ENCODE assay signal across 8 cellular contexts in the genomic region with DNA sequence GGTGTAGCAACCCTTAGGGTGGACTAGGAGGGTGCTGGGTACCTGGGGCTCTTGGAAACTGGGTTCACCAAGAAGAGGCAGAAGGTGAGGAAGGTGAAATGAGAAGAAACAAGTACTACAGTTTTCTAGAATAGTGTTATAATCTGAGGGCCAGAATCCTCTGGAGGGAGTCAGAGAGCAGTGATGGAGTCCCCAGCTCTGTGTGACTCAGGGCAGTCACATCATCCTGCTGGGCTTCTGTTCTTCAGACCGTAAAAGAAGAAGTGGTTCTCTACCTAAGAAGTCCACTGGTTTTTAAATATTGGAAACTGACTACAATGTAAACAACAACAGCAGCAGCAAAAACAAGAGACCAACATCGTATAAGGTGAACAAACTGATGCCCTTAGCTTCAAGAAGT.
A peak's percentile ranks its signal among the peaks of the same experiment; 100 is the strongest.
DNase-seq lines count a peak whose midpoint lies in the region; ATAC-seq and TF ChIP-seq lines count a peak whose summit lies in the region.

No MANE protein-coding gene starts in this region.

- POLR2A ChIA-PET in CD8-positive, alpha-beta memory T cell (lab: Charles Lee) = no interaction called here

- no peaks in the 10 kb centered on the region for H3K9me3 Mint-ChIP-seq in CD8-positive, alpha-beta memory T cell

- H3K27me3 ChIP-seq in CD8-positive, alpha-beta memory T cell (ENCODE audit: insufficient read depth, low read length, poor library complexity, severe bottlenecking) = no peaks in the 10 kb centered on the region

- H3K27me3 Mint-ChIP-seq in CD8-positive, alpha-beta memory T cell = no peaks in the 10 kb centered on the region
- no peaks in the 10 kb centered on the region for H3K27me3 Mint-ChIP-seq in T-helper 17 cell

- H3K27ac ChIP-seq in CD8-positive, alpha-beta memory T cell (ENCODE audit: low read depth, low read length) = no peak overlapping the region

- ATAC-seq in T-helper 17 cell (peak; percentile 49), GM19324 (IDR thresholded peaks at IDR 0.05; ENCODE audit: low FRiP score, unreplicated experiment) (no peak), HG03159 (IDR thresholded peaks at IDR 0.05; ENCODE audit: unreplicated experiment) (no peak)

- H3K36me3 ChIP-seq in CD8-positive, alpha-beta memory T cell (ENCODE audit: insufficient read depth, low read length) = no peaks in the 10 kb centered on the region

- H3K9me3 ChIP-seq in CD8-positive, alpha-beta memory T cell (ENCODE audit: low read length) = no peaks in the 10 kb centered on the region
- H3K9me3 ChIP-seq in T-helper 17 cell (ENCODE audit: control insufficient read depth, low read length, poor library complexity, severe bottlenecking) = no peaks in the 10 kb centered on the region

- CTCF ChIA-PET in CD8-positive, alpha-beta memory T cell (lab: Charles Lee) = interaction anchor here (0.7 to 0.8 kb wide), 2 partner anchors 18 to 124 kb away, joined by 3 to 4 read pairs; no protein-coding TSS in a partner anchor

- H3K36me3 Mint-ChIP-seq in CD8-positive, alpha-beta memory T cell = no peaks in the 10 kb centered on the region
- no peaks in the 10 kb centered on the region for H3K36me3 Mint-ChIP-seq in T-helper 17 cell (ENCODE audit: low read depth)

- peaks cover 28% of the 10 kb centered on the region for H3K4me1 ChIP-seq in CD8-positive, alpha-beta memory T cell (ENCODE audit: insufficient read depth, low read length)

- peak in 2 of 5 donors; percentile 24 to 49 for DNase-seq in CD8-positive, alpha-beta memory T cell
- peak; percentile 45 for DNase-seq in GM20000 (ENCODE audit: low spot score)
- peak in 1 of 3 donors; percentile 26 for DNase-seq in T-helper 17 cell
- peak; percentile 64 for DNase-seq in islet precursor cell
- DNase-seq in activated effector memory CD4-positive, alpha-beta T cell treated with Interleukin-2 at 50 U/mL for 16 hours = no peak
- DNase-seq in NCI-H2107 treated with DMSO at 0.1 percent for 48 hours (lab: John Stamatoyannopoulos, UW; ENCODE audit: unreplicated experiment) = no peak

- H3K4me3 Mint-ChIP-seq in CD8-positive, alpha-beta memory T cell = peak overlapping the region in 1 of 7 donors; percentile 30
- H3K4me3 Mint-ChIP-seq in T-helper 17 cell = no peak overlapping the region

- H3K27ac Mint-ChIP-seq in CD8-positive, alpha-beta memory T cell = peak overlapping the region; percentile 36 to 97 (median 90)
- no peak overlapping the region for H3K27ac Mint-ChIP-seq in T-helper 17 cell

- no peak for TF ChIP-seq CTCF in GM20000 (IDR thresholded peaks at IDR 0.05; ENCODE audit: extremely low read depth, missing control alignments)

- H3K4me3 ChIP-seq in CD8-positive, alpha-beta memory T cell (ENCODE audit: low read length) = no peak overlapping the region

- H3K4me1 Mint-ChIP-seq in CD8-positive, alpha-beta memory T cell = peaks cover 16 to 25% (median 17%) of the 10 kb centered on the region in 3 donors
- H3K4me1 Mint-ChIP-seq in T-helper 17 cell = peaks cover 20% of the 10 kb centered on the region

Comparison
In these comparisons a context has a peak if more than half of its experiments do, and no peak if none do; other contexts are left out.
1. DNase-seq: peak in GM20000 (single experiment) and islet precursor cell (single experiment); none in activated effector memory CD4-positive, alpha-beta T cell treated with Interleukin-2 at 50 U/mL for 16 hours (single experiment) and NCI-H2107 treated with DMSO at 0.1 percent for 48 hours (single experiment).